ENCODE assay signal across 1 cellular context in genomic region chr2:218713922-218714321, GRCh38.
TF ChIP-seq lines count a peak whose summit lies in the region.

No MANE protein-coding gene starts in this region.

TF ChIP-seq in HepG2, 621 proteins besides CTCF, POLR2A, EP300 and RAD21:
- no peak for TF ChIP-seq ELK4 (CRISPR knock-in tag; IDR thresholded peaks at IDR 0.05; ENCODE audit: borderline replicate concordance)
- no peak for TF ChIP-seq THAP7 (CRISPR knock-in tag; IDR thresholded peaks at IDR 0.05)
- no peak for TF ChIP-seq RFX1 (IDR thresholded peaks at IDR 0.05)
- TF ChIP-seq ZBTB34 (CRISPR knock-in tag; IDR thresholded peaks at IDR 0.05), result no peak
- no peak for TF ChIP-seq BCL6 (CRISPR knock-in tag; IDR thresholded peaks at IDR 0.05)
- no peak for TF ChIP-seq DMAP1 (CRISPR knock-in tag; IDR thresholded peaks at IDR 0.05)
